Comparison of ENCODE assay signal across 1 cellular context in the genomic region with DNA sequence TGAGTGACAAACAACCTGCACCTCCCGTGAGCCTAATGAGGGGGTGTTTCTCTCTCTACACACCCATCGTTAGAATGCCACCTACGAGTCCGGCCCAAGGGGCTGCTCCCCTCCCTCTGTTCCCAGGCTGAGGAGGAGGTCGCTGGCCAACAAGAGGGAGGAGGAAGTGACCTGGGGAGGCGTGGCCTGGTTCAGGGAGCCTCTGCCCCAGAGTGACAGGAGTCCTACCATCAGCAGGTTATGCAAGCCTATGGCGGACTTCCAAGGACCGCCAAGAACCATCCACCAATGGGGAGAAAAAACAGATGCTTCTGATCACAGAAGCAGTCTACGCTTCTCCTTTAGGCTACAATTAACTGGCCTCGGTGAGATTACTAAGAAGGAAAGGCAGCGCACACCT.
TF ChIP-seq lines count a peak whose summit lies in the region.

No MANE protein-coding gene starts in this region.

TF ChIP-seq in WTC11, 78 proteins besides CTCF, POLR2A, EP300 and RAD21 (continued from another document):
- TF ChIP-seq ZNF281 (CRISPR knock-in tag; IDR thresholded peaks at IDR 0.05) (no peak), ZNF121 (CRISPR knock-in tag; IDR thresholded peaks at IDR 0.05) (no peak), MXD4 (CRISPR knock-in tag; IDR thresholded peaks at IDR 0.05; ENCODE audit: borderline replicate concordance) (no peak), RELA (CRISPR knock-in tag; IDR thresholded peaks at IDR 0.05; ENCODE audit: borderline replicate concordance) (no peak), EMX1 (CRISPR knock-in tag; IDR thresholded peaks at IDR 0.05) (no peak)
